In genomic region chr1:53826367-53826766, GRCh38 we compare ENCODE assay signal across 17 cellular contexts. TPM values are rescaled to one million over a fixed set of nuclear protein-coding genes. Genes with fewer than 3 reads are reported as not detected.
A peak's percentile ranks its signal among the peaks of the same experiment; 100 is the strongest.
DNase-seq lines count a peak whose midpoint lies in the region; ATAC-seq and TF ChIP-seq lines count a peak whose summit lies in the region.
"Had no signal": no experiment of that assay in that cellular context is flagged by ENCODE, and none has a peak within 500 bp of the region (broad histone marks: within the 10 kb centered on the region; RNA-seq: fewer than 3 reads in every experiment).

No MANE protein-coding gene starts in this region.

- WGBS in spleen, 5 donors, result 98 to 100% (median 100%) methylated on average over 2 of the region's 2 CpGs

- no peaks in the 10 kb centered on the region for H3F3A ChIP-seq in GM23338 (replicated peaks; ENCODE audit: low read depth)

- no peak overlapping the region for H2AFZ ChIP-seq in GM23338

- H3K36me3 Mint-ChIP-seq in GM23338 (ENCODE audit: low read depth), result peaks cover 50% of the 10 kb centered on the region
- peaks cover 0 to 4% of the 10 kb centered on the region in 2 donors for H3K36me3 Mint-ChIP-seq in activated naive CD4-positive, alpha-beta T cell treated with anti-CD3 and anti-CD28 coated beads, Interleukin-2, amount 50 U/mL, for 72 hours

- no peak overlapping the region for H3K27ac ChIP-seq in GM23338 (ENCODE audit: low read depth)
- H3K27ac ChIP-seq in spleen, result no peak overlapping the region
- no peak overlapping the region for H3K27ac ChIP-seq in RWPE1
- H3K27ac ChIP-seq: adrenal gland had no signal

- CTCF ChIA-PET in RWPE1 (lab: Yijun Ruan, JAX), result interaction anchor here (1.8 kb wide), 1 partner anchor 10 kb away, joined by 4 read pairs; no protein-coding TSS in a partner anchor

- TF ChIP-seq CTCF in AG09309 (IDR thresholded peaks at IDR 0.05; ENCODE audit: control insufficient read depth, insufficient read depth, low read depth, low read length, missing control alignments) (peak; percentile 50), GM23338 (conservative IDR thresholded peaks at IDR 0.05; ENCODE audit: low read depth in 2 of 2) (peak; percentile 7 to 33; a peak in 2 of 4 replicates), spleen (IDR thresholded peaks at IDR 0.05 in 8 of 11, conservative IDR thresholded peaks at IDR 0.05 in 3 of 11) (no peak), RWPE1 (conservative IDR thresholded peaks at IDR 0.05; ENCODE audit: low read depth) (no peak)

- POLR2A ChIA-PET in RWPE1 (lab: Yijun Ruan, JAX; ENCODE audit: low non-redundant PET), result no interaction called here

- peak; percentile 16 for DNase-seq in AG09309 (ENCODE audit: low read depth)
- peak; percentile 16 for DNase-seq in GM23338 (ENCODE audit: low spot score)
- peak; percentile 27 for DNase-seq in adipocyte (ENCODE audit: low read depth)
- DNase-seq in iPS-NIHi11 (ENCODE audit: low spot score), result peak; percentile 7
- DNase-seq in spleen, result no peak
- no peak for DNase-seq in activated naive CD4-positive, alpha-beta T cell treated with anti-CD3 and anti-CD28 coated beads, Interleukin-2, amount 50 U/mL, for 72 hours (ENCODE audit: low spot score in 2 of 2)
- no peak for DNase-seq in RWPE1 (ENCODE audit: low spot score)
- DNase-seq: activated CD8-positive, alpha-beta memory T cell treated with anti-CD3 and anti-CD28 coated beads, Interleukin-2, amount 50 U/mL, for 48 hours; adrenal gland; COR-L47; effector CD8-positive, alpha-beta T cell; KG1; stimulated activated CD4-positive, alpha-beta T cell treated with anti-CD3 and anti-CD28 coated beads, Interleukin-1b, Interleukin-23, amount 100 ng/mL, for 48 hours; stimulated activated naive CD4-positive, alpha-beta T cell had no signal

- intact Hi-C loops in spleen (cut with DNase I; ENCODE audit: low total_unique reads), result no loop called here

- H3K4me3 ChIP-seq in AG09309 (ENCODE audit: control insufficient read depth, low read depth, low read length) (no peak overlapping the region), GM23338 (no peak overlapping the region), adipocyte (ENCODE audit: low read length) (no peak overlapping the region), spleen (no peak overlapping the region)
- H3K4me3 ChIP-seq: adrenal gland, HAP-1 had no signal

- TF ChIP-seq POLR2A in spleen (IDR thresholded peaks at IDR 0.05), result no peak

- peaks cover 11% of the 10 kb centered on the region for H3K79me2 ChIP-seq in GM23338 (replicated peaks; ENCODE audit: insufficient read depth)

- no peak overlapping the region for H3K4me2 ChIP-seq in GM23338

- H3K9me3 Mint-ChIP-seq in GM23338, result no peaks in the 10 kb centered on the region
- H3K9me3 Mint-ChIP-seq in activated naive CD4-positive, alpha-beta T cell treated with anti-CD3 and anti-CD28 coated beads, Interleukin-2, amount 50 U/mL, for 72 hours, result no peaks in the 10 kb centered on the region

- H3K4me3 Mint-ChIP-seq in GM23338, result no peak overlapping the region

- peaks cover 20% of the 10 kb centered on the region for H4K20me1 ChIP-seq in GM23338 (replicated peaks; ENCODE audit: insufficient read depth)

- peaks cover 38% of the 10 kb centered on the region for H3K36me3 ChIP-seq in GM23338 (ENCODE audit: insufficient read depth)
- peaks cover 14% of the 10 kb centered on the region for H3K36me3 ChIP-seq in adipocyte (ENCODE audit: control insufficient read depth, insufficient read depth, low read length, severe bottlenecking)
- H3K36me3 ChIP-seq in spleen, result peaks cover 3 to 96% (median 47%) of the 10 kb centered on the region in 6 donors

- H3K27me3 Mint-ChIP-seq in GM23338 (ENCODE audit: insufficient read depth, low read depth, poor library complexity), result peaks cover 1% of the 10 kb centered on the region

- H3K4me1 ChIP-seq in GM23338 (ENCODE audit: insufficient read depth) (no peaks in the 10 kb centered on the region), adipocyte (ENCODE audit: control insufficient read depth, insufficient read depth, low read length) (no peaks in the 10 kb centered on the region), spleen (no peaks in the 10 kb centered on the region)
- H3K4me1 ChIP-seq: adrenal gland, HAP-1 had no signal

- H3K9me3 ChIP-seq in adipocyte (ENCODE audit: control insufficient read depth, low read length) (no peaks in the 10 kb centered on the region), spleen (no peaks in the 10 kb centered on the region)
- H3K9me3 ChIP-seq: adrenal gland, HAP-1 had no signal

- ATAC-seq in GM23338, result no peak; the same call in 2 of the 3 replicates
- ATAC-seq in activated naive CD4-positive, alpha-beta T cell treated with anti-CD3 and anti-CD28 coated beads, Interleukin-2, amount 50 U/mL, for 72 hours, result no peak
- ATAC-seq in GM19328 (IDR thresholded peaks at IDR 0.05; ENCODE audit: unreplicated experiment), result no peak
- ATAC-seq: Right ventricle myocardium inferior had no signal

- H3K27me3 ChIP-seq in GM23338 (ENCODE audit: insufficient read depth), result no peaks in the 10 kb centered on the region
- no peaks in the 10 kb centered on the region for H3K27me3 ChIP-seq in adipocyte (replicated peaks; ENCODE audit: control insufficient read depth, insufficient read depth, low read length)
- H3K27me3 ChIP-seq in spleen (replicated peaks in 1 of 7), result no peaks in the 10 kb centered on the region
- H3K27me3 ChIP-seq: adrenal gland had no signal

- H3K9ac ChIP-seq in adipocyte (ENCODE audit: low read length), result no peak overlapping the region

- no peaks in the 10 kb centered on the region for H3K9me2 ChIP-seq in GM23338 (ENCODE audit: insufficient read depth)

- no peak overlapping the region for H3K27ac Mint-ChIP-seq in GM23338
- no peak overlapping the region for H3K27ac Mint-ChIP-seq in activated naive CD4-positive, alpha-beta T cell treated with anti-CD3 and anti-CD28 coated beads, Interleukin-2, amount 50 U/mL, for 72 hours

- H3K4me1 Mint-ChIP-seq in GM23338, result no peaks in the 10 kb centered on the region

TF ChIP-seq in GM23338, 12 proteins besides CTCF, POLR2A, EP300 and RAD21 (continues in another document):
- TF ChIP-seq NANOG (IDR thresholded peaks at IDR 0.05; ENCODE audit: borderline replicate concordance) (no peak), STAT1 (IDR thresholded peaks at IDR 0.05; ENCODE audit: unreplicated experiment) (no peak)
- TF ChIP-seq, protein P1, sequence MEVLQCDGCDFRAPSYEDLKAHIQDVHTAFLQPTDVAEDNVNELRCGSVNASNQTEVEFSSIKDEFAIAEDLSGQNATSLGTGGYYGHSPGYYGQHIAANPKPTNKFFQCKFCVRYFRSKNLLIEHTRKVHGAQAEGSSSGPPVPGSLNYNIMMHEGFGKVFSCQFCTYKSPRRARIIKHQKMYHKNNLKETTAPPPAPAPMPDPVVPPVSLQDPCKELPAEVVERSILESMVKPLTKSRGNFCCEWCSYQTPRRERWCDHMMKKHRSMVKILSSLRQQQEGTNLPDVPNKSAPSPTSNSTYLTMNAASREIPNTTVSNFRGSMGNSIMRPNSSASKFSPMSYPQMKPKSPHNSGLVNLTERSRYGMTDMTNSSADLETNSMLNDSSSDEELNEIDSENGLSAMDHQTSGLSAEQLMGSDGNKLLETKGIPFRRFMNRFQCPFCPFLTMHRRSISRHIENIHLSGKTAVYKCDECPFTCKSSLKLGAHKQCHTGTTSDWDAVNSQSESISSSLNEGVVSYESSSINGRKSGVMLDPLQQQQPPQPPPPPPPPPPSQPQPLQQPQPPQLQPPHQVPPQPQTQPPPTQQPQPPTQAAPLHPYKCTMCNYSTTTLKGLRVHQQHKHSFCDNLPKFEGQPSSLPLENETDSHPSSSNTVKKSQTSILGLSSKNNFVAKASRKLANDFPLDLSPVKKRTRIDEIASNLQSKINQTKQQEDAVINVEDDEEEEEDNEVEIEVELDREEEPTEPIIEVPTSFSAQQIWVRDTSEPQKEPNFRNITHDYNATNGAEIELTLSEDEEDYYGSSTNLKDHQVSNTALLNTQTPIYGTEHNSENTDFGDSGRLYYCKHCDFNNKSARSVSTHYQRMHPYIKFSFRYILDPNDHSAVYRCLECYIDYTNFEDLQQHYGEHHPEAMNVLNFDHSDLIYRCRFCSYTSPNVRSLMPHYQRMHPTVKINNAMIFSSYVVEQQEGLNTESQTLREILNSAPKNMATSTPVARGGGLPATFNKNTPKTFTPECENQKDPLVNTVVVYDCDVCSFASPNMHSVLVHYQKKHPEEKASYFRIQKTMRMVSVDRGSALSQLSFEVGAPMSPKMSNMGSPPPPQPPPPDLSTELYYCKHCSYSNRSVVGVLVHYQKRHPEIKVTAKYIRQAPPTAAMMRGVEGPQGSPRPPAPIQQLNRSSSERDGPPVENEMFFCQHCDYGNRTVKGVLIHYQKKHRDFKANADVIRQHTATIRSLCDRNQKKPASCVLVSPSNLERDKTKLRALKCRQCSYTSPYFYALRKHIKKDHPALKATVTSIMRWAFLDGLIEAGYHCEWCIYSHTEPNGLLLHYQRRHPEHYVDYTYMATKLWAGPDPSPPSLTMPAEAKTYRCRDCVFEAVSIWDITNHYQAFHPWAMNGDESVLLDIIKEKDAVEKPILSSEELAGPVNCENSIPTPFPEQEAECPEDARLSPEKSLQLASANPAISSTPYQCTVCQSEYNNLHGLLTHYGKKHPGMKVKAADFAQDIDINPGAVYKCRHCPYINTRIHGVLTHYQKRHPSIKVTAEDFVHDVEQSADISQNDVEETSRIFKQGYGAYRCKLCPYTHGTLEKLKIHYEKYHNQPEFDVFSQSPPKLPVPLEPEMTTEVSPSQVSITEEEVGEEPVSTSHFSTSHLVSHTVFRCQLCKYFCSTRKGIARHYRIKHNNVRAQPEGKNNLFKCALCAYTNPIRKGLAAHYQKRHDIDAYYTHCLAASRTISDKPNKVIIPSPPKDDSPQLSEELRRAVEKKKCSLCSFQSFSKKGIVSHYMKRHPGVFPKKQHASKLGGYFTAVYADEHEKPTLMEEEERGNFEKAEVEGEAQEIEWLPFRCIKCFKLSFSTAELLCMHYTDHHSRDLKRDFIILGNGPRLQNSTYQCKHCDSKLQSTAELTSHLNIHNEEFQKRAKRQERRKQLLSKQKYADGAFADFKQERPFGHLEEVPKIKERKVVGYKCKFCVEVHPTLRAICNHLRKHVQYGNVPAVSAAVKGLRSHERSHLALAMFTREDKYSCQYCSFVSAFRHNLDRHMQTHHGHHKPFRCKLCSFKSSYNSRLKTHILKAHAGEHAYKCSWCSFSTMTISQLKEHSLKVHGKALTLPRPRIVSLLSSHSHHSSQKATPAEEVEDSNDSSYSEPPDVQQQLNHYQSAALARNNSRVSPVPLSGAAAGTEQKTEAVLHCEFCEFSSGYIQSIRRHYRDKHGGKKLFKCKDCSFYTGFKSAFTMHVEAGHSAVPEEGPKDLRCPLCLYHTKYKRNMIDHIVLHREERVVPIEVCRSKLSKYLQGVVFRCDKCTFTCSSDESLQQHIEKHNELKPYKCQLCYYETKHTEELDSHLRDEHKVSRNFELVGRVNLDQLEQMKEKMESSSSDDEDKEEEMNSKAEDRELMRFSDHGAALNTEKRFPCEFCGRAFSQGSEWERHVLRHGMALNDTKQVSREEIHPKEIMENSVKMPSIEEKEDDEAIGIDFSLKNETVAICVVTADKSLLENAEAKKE (CRISPR knock-in tag; IDR thresholded peaks at IDR 0.05), result no peak

RNA-seq across cellular contexts. Expression of gene NDC1, which starts 11.7 kb away (rescaled TPM):
- total RNA-seq in GM23338 (2014; rRNA removed; shearing (Covaris generic)), result 92.5 and 100 TPM in 2 replicates
- polyA plus RNA-seq in GM23338 (2016; fragmentation: Nextera tagmentation; extraction: Ambion mirVana) (19.8 and 20.1 TPM in 2 replicates), spleen (1 to 10 TPM; 5.2 to 6.8 (median 5.9) TPM)
- 10 to 100 TPM in 3 of 7 donors, 1 to 10 TPM in 4; 8.0 to 18.2 (median 9.6) TPM for total RNA-seq in spleen
- total RNA-seq in activated naive CD4-positive, alpha-beta T cell treated with anti-CD3 and anti-CD28 coated beads, Interleukin-2, amount 50 U/mL, for 72 hours, result 10 to 100 TPM; 17.0 to 33.3 TPM

Comparison
In these comparisons a context has a peak if more than half of its experiments do, and no peak if none do; other contexts are left out.
1. DNase-seq: peak in AG09309 (single experiment), GM23338 (single experiment), adipocyte (single experiment) and iPS-NIHi11 (single experiment); none in spleen (single experiment), activated naive CD4-positive, alpha-beta T cell treated with anti-CD3 and anti-CD28 coated beads, Interleukin-2, amount 50 U/mL, for 72 hours (0 of 2) and RWPE1 (single experiment).
2. CTCF ChIP-seq: peak in AG09309 (single experiment) and GM23338 (2 of 2); none in spleen (0 of 11) and RWPE1 (single experiment).